15 cellular contexts compared by ENCODE assay signal in genomic region chr4:183185018-183185417, GRCh38.
DNase-seq lines count a peak whose midpoint lies in the region; ATAC-seq and TF ChIP-seq lines count a peak whose summit lies in the region.
"Had no signal": no experiment of that assay in that cellular context is flagged by ENCODE, and none has a peak within 500 bp of the region (broad histone marks: within the 10 kb centered on the region; RNA-seq: fewer than 3 reads in every experiment).

No MANE protein-coding gene starts in this region.

- H3K9me3 Mint-ChIP-seq in activated naive CD8-positive, alpha-beta T cell treated with anti-CD3 and anti-CD28 coated beads for 36 hours = peaks cover 6% of the 10 kb centered on the region
- H3K9me3 Mint-ChIP-seq in T-cell = peaks cover 0 to 6% (median 2%) of the 10 kb centered on the region in 3 donors

- peak; percentile 79 for ATAC-seq in GM18870 (IDR thresholded peaks at IDR 0.05; ENCODE audit: unreplicated experiment)
- peak; percentile 85 for ATAC-seq in HG03520 (IDR thresholded peaks at IDR 0.05; ENCODE audit: unreplicated experiment)
- ATAC-seq in HG03097 (IDR thresholded peaks at IDR 0.05; ENCODE audit: low FRiP score, unreplicated experiment) = no peak
- ATAC-seq in T-cell (replicated peaks in 1 of 4) = no peak
- ATAC-seq: heart left ventricle had no signal

- H3K36me3 ChIP-seq in GM06990 (ENCODE audit: control insufficient read depth, insufficient read depth, low read length) = no peaks in the 10 kb centered on the region
- H3K36me3 ChIP-seq: BLaER1 treated with 17β-estradiol and CSF1 and Interleukin-3, amounts not matched to agents 10 nM and 100 nM; heart left ventricle; left ventricle myocardium inferior had no signal

- CTCF ChIA-PET in T-cell (lab: Charles Lee) = no interaction called here

- TF ChIP-seq CTCF in GM06990 (IDR thresholded peaks at IDR 0.05; ENCODE audit: insufficient read depth, low read length, poor library complexity, severe bottlenecking) = no peak

- H3K4me3 Mint-ChIP-seq in activated naive CD8-positive, alpha-beta T cell treated with anti-CD3 and anti-CD28 coated beads for 36 hours = no peak overlapping the region
- H3K4me3 Mint-ChIP-seq in T-cell = no peak overlapping the region

- peak; percentile 21 for DNase-seq in GM06990 (ENCODE audit: extremely low read depth, insufficient read length)
- DNase-seq in activated naive CD8-positive, alpha-beta T cell treated with anti-CD3 and anti-CD28 coated beads for 36 hours = peak; percentile 7
- DNase-seq in NCI-H1048 (lab: John Stamatoyannopoulos, UW) = no peak
- no peak for DNase-seq in NK-92 (lab: John Stamatoyannopoulos, UW; ENCODE audit: unreplicated experiment)
- no peak for DNase-seq in T-cell
- DNase-seq: anterior cingulate cortex; effector CD8-positive, alpha-beta T cell; heart left ventricle; left ventricle myocardium inferior; NCI-H526 had no signal

- H3K27me3 ChIP-seq in GM06990 (replicated peaks; ENCODE audit: control insufficient read depth, insufficient read depth, low read length) = no peaks in the 10 kb centered on the region
- H3K27me3 ChIP-seq: BLaER1 treated with 17β-estradiol and CSF1 and Interleukin-3, amounts not matched to agents 10 nM and 100 nM; heart left ventricle had no signal

- H3K27me3 Mint-ChIP-seq in activated naive CD8-positive, alpha-beta T cell treated with anti-CD3 and anti-CD28 coated beads for 36 hours = peaks cover 14% of the 10 kb centered on the region
- peaks cover 6 to 12% of the 10 kb centered on the region in 2 donors for H3K27me3 Mint-ChIP-seq in T-cell

- no peak overlapping the region for H3K4me3 ChIP-seq in GM06990 (replicated peaks; ENCODE audit: low read depth, low read length)
- H3K4me3 ChIP-seq: BLaER1 treated with 17β-estradiol and CSF1 and Interleukin-3, amounts not matched to agents 10 nM and 100 nM; heart left ventricle; left ventricle myocardium inferior; SK-N-MC had no signal

- H3K36me3 Mint-ChIP-seq in activated naive CD8-positive, alpha-beta T cell treated with anti-CD3 and anti-CD28 coated beads for 36 hours = no peaks in the 10 kb centered on the region
- H3K36me3 Mint-ChIP-seq in T-cell = peaks cover 3% of the 10 kb centered on the region

- peaks cover 4% of the 10 kb centered on the region for H3K4me1 Mint-ChIP-seq in activated naive CD8-positive, alpha-beta T cell treated with anti-CD3 and anti-CD28 coated beads for 36 hours
- H3K4me1 Mint-ChIP-seq in T-cell = peaks cover 6 to 25% (median 17%) of the 10 kb centered on the region in 3 donors

- H3K27ac Mint-ChIP-seq in activated naive CD8-positive, alpha-beta T cell treated with anti-CD3 and anti-CD28 coated beads for 36 hours = no peak overlapping the region
- H3K27ac Mint-ChIP-seq in T-cell = no peak overlapping the region

- POLR2A ChIA-PET in T-cell (lab: Charles Lee) = no interaction called here

Comparison
In these comparisons a context has a peak if more than half of its experiments do, and no peak if none do; other contexts are left out.
1. DNase-seq: peak in GM06990 (single experiment) and activated naive CD8-positive, alpha-beta T cell treated with anti-CD3 and anti-CD28 coated beads for 36 hours (single experiment); none in NCI-H1048 (single experiment), NK-92 (single experiment) and T-cell (0 of 34).
2. ATAC-seq: peak in GM18870 (single experiment) and HG03520 (single experiment); none in HG03097 (single experiment) and T-cell (0 of 4).